Comparison of ENCODE assay signal across 8 cellular contexts in the genomic region with DNA sequence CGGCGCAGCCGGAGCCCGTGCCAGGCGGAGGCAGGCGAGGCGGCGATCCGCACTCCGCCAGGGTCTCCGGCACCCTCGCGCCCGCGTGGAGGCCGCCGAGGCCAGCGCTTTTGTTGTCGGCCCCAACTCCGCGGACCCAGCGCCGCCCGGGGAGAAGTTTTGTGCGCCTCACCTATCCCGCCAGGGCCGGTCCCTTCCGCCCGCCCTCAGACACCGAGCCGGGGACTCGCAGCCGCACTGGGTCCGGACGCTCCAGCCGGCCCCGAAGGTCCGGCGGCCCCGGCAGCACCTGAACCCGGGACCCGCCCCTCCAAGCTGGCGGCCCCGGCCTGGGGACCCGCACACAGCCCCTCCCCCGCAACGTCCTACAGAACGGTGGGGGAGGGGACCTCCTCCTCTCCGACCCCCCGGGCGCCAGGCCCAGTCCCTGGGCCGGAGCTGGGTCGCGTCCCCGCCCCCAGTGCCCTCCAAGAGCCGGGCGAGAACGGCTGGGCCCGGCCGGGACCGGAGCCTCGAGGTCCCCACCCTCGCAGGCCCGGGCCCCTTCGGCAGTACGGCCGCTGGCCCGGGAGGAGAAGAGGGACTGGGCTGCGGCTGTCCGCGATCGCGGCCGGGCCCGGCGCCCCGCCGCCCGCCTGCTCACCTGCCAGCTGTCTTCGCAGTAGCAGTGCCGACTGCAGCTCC. TPM values are rescaled to one million over a fixed set of nuclear protein-coding genes. Genes with fewer than 3 reads are reported as not detected.
A peak's percentile ranks its signal among the peaks of the same experiment; 100 is the strongest.
DNase-seq lines count a peak whose midpoint lies in the region; ATAC-seq and TF ChIP-seq lines count a peak whose summit lies in the region.

No MANE protein-coding gene starts in this region.

- H3K9me3 ChIP-seq in neutrophil (no peaks in the 10 kb centered on the region), aorta (ENCODE audit: control insufficient read depth, low read length) (no peaks in the 10 kb centered on the region)

- ATAC-seq in GM21526 (IDR thresholded peaks at IDR 0.05; ENCODE audit: low FRiP score, unreplicated experiment) (peak; percentile 19), aorta (ENCODE audit: low FRiP score) (peak; percentile 53)

- intact Hi-C loops in aorta (cut with DNase I) = loop anchor here (2.0 to 10.0 kb wide), 3 partner anchors 37 to 158 kb away; no protein-coding TSS in a partner anchor

- peak; percentile 43 for DNase-seq in D341Med (ENCODE audit: low spot score)
- DNase-seq in Jurkat, Clone E6-1 (ENCODE audit: low read depth, low spot score) = no peak
- DNase-seq in activated T-cell treated with anti-CD3 and anti-CD28 coated beads for 24 hours (ENCODE audit: low read depth) = peak; percentile 8
- peak; percentile 9 for DNase-seq in foreskin melanocyte
- peak; percentile 60 to 84 for DNase-seq in aorta
- DNase-seq in NCI-H345 treated with DMSO at 0.1 percent for 48 hours (lab: John Stamatoyannopoulos, UW; ENCODE audit: unreplicated experiment) = no peak

- no peak for TF ChIP-seq CTCF in neutrophil (IDR thresholded peaks at IDR 0.05)

- H3K4me3 ChIP-seq in Jurkat, Clone E6-1 (ENCODE audit: low read length) = peak overlapping the region; percentile 72
- H3K4me3 ChIP-seq in neutrophil (ENCODE audit: low read depth in 1 of 2, low read length in 1 of 2) = peak overlapping the region; percentile 90 to 95
- H3K4me3 ChIP-seq in aorta (ENCODE audit: low read length in 2 of 2) = peak overlapping the region; percentile 88 to 90

- peaks cover 9% of the 10 kb centered on the region for H3K36me3 ChIP-seq in neutrophil
- H3K36me3 ChIP-seq in aorta (ENCODE audit: control insufficient read depth in 1 of 2, insufficient read depth in 2 of 2, low read length in 1 of 2) = no peaks in the 10 kb centered on the region

- H3K27ac ChIP-seq in neutrophil (peak overlapping the region; percentile 97), aorta (ENCODE audit: low read depth in 1 of 2, low read length in 2 of 2) (peak overlapping the region; percentile 54 to 85)

- no peaks in the 10 kb centered on the region for H3K27me3 ChIP-seq in neutrophil
- no peaks in the 10 kb centered on the region for H3K27me3 ChIP-seq in aorta (ENCODE audit: control insufficient read depth in 1 of 2, insufficient read depth in 2 of 2, low read length in 1 of 2)

- H3K4me1 ChIP-seq in neutrophil (ENCODE audit: control insufficient read depth in 1 of 2, insufficient read depth in 1 of 2, low read depth in 1 of 2, low read length in 1 of 2) = peaks cover 25 to 28% of the 10 kb centered on the region in 2 experiments
- peaks cover 0 to 2% of the 10 kb centered on the region in 2 donors for H3K4me1 ChIP-seq in aorta (ENCODE audit: control insufficient read depth in 1 of 2, insufficient read depth in 2 of 2, low read length in 2 of 2)

- 0 to 1% methylated on average over 54 to 81 of the region's 81 CpGs for WGBS in aorta, 2 donors

RNA-seq across cellular contexts. Expression of gene UBE2G1, which starts 0.7 kb away (rescaled TPM):
- polyA plus RNA-seq in Jurkat, Clone E6-1 (2012; ENCODE audit: insufficient read depth, insufficient read length) = 65.1 TPM
- 10 to 100 TPM; 48.3 TPM for total RNA-seq in aorta
- polyA plus RNA-seq in aorta = 10 to 100 TPM; 15.5 to 20.4 TPM

Comparison
In these comparisons a context has a peak if more than half of its experiments do, and no peak if none do; other contexts are left out.
1. DNase-seq: peak in D341Med (single experiment), activated T-cell treated with anti-CD3 and anti-CD28 coated beads for 24 hours (single experiment), foreskin melanocyte (single experiment) and aorta (2 of 2); none in Jurkat, Clone E6-1 (single experiment) and NCI-H345 treated with DMSO at 0.1 percent for 48 hours (single experiment).
2. Peak in every context shown above with its lines, with median percentiles within 50 percentile points of each other: H3K4me3 ChIP-seq.